Comparison of ENCODE assay signal across 21 cellular contexts in genomic region chr9:22171691-22172090, GRCh38.
DNase-seq lines count a peak whose midpoint lies in the region; ATAC-seq, FAIRE-seq and TF ChIP-seq lines count a peak whose summit lies in the region.
"Had no signal": no experiment of that assay in that cellular context is flagged by ENCODE, and none has a peak within 500 bp of the region (broad histone marks: within the 10 kb centered on the region; RNA-seq: fewer than 3 reads in every experiment).

No MANE protein-coding gene starts in this region.

- TF ChIP-seq POLR2A in A549 (IDR thresholded peaks at IDR 0.05; ENCODE audit: low read length): no peak
- TF ChIP-seq POLR2A in transverse colon (IDR thresholded peaks at IDR 0.05): no peak

- DNase-seq in A549 (ENCODE audit: low read depth in 1 of 2, low spot score in 1 of 2) (no peak), RWPE2 (ENCODE audit: low spot score) (no peak), naive B cell (no peak), occipital lobe (lab: John Stamatoyannopoulos, UW) (no peak), transverse colon (no peak), MG63 (no peak)
- DNase-seq: 8988T, AML-193, DMS79, KG1, NCI-H1105, NCI-H146, NCI-H2081, NCI-H2171, NCI-H345, NCI-H524, NCI-H774, T-cell had no signal

- TF ChIP-seq CTCF in A549 (IDR thresholded peaks at IDR 0.05) (no peak), RWPE2 (IDR thresholded peaks at IDR 0.05; ENCODE audit: poor library complexity, severe bottlenecking) (no peak), transverse colon (IDR thresholded peaks at IDR 0.05) (no peak)

- POLR2A ChIA-PET in A549 (lab: Yijun Ruan, JAX): no interaction called here

- H3K9me3 ChIP-seq in A549 (peaks cover 40% of the 10 kb centered on the region), HUES6 (ENCODE audit: control insufficient read depth, insufficient read depth, low read depth, low read length) (peaks cover 6% of the 10 kb centered on the region; the same call in 1 of the 2 replicates), RWPE2 (ENCODE audit: severe bottlenecking) (no peaks in the 10 kb centered on the region), transverse colon (no peaks in the 10 kb centered on the region), MG63 (no peaks in the 10 kb centered on the region)

- H3K36me3 Mint-ChIP-seq in naive B cell: no peaks in the 10 kb centered on the region
- H3K36me3 Mint-ChIP-seq: T-cell had no signal

- intact Hi-C loops in transverse colon (cut with DNase I; ENCODE audit: low total_unique reads): no loop called here

- no peak overlapping the region for H3K4me2 ChIP-seq in A549

- no peaks in the 10 kb centered on the region for H3K27me3 Mint-ChIP-seq in naive B cell
- H3K27me3 Mint-ChIP-seq: T-cell had no signal

- in situ Hi-C loops in transverse colon (cut with MboI; ENCODE audit: low pct_ligation_motif_present in 1 of 4, low pct_unique_long_range_greater_than_20kb in 1 of 4, low sequenced_read_pairs in 3 of 4): no loop called here

- no peak for TF ChIP-seq RAD21 in A549 (conservative IDR thresholded peaks at IDR 0.05 in 1 of 2, IDR thresholded peaks at IDR 0.05 in 1 of 2)

- peak overlapping the region in 5 of 8 donors; percentile 35 to 81 (median 69) for H3K4me3 Mint-ChIP-seq in naive B cell
- H3K4me3 Mint-ChIP-seq: T-cell had no signal

- CTCF ChIA-PET in A549 (lab: Yijun Ruan, JAX): interaction anchor here (1.3 kb wide), 1 partner anchor 359 kb away, joined by 7 read pairs; no protein-coding TSS in a partner anchor

- ATAC-seq in A549 (no peak), RWPE2 (ENCODE audit: low read depth) (no peak), naive B cell (ENCODE audit: low read depth in 2 of 2) (no peak)
- ATAC-seq: SK-N-SH treated with all-trans-retinoic acid at 6 μM for 48 hours, T-cell had no signal

- H3K36me3 ChIP-seq in HUES6 (ENCODE audit: control insufficient read depth, insufficient read depth, low read length) (no peaks in the 10 kb centered on the region), RWPE2 (ENCODE audit: low read depth) (no peaks in the 10 kb centered on the region), transverse colon (no peaks in the 10 kb centered on the region), MG63 (no peaks in the 10 kb centered on the region)

- no peak for TF ChIP-seq EP300 in A549 (IDR thresholded peaks at IDR 0.05)
- TF ChIP-seq EP300 in transverse colon (IDR thresholded peaks at IDR 0.05; ENCODE audit: low read depth): no peak

- peak overlapping the region; percentile 61 for H3K9ac ChIP-seq in HUES6 (ENCODE audit: low read length)

- WGBS in A549 (ENCODE audit: missing lambda C conversion rate): 95% methylated on average over 3 of the region's 3 CpGs
- WGBS in transverse colon (ENCODE audit: low coverage in 1 of 2), 2 donors: 34 to 76% methylated on average over 3 of the region's 3 CpGs

- H3K4me3 ChIP-seq in A549 (no peak overlapping the region), HUES6 (ENCODE audit: low read depth, low read length) (no peak overlapping the region), RWPE2 (ENCODE audit: severe bottlenecking) (no peak overlapping the region), transverse colon (no peak overlapping the region), MG63 (no peak overlapping the region)

- H3K9me3 Mint-ChIP-seq in naive B cell: peaks cover 0 to 7% (median 0%) of the 10 kb centered on the region in 7 donors
- H3K9me3 Mint-ChIP-seq: T-cell had no signal

- no peak for FAIRE-seq in A549 (lab: Jason Lieb, UNC)

- H3K4me1 Mint-ChIP-seq in naive B cell: peaks cover 28 to 72% (median 40%) of the 10 kb centered on the region in 3 donors

- H3K27me3 ChIP-seq in HUES6 (ENCODE audit: control insufficient read depth, insufficient read depth, low read length) (no peaks in the 10 kb centered on the region), RWPE2 (ENCODE audit: insufficient read depth, poor library complexity, severe bottlenecking) (no peaks in the 10 kb centered on the region), transverse colon (no peaks in the 10 kb centered on the region), MG63 (no peaks in the 10 kb centered on the region)

- peak overlapping the region; percentile 56 to 94 (median 88) for H3K27ac Mint-ChIP-seq in naive B cell
- H3K27ac Mint-ChIP-seq: T-cell had no signal

- H3K4me1 ChIP-seq in A549 (peaks cover 37% of the 10 kb centered on the region), HUES6 (ENCODE audit: control insufficient read depth, insufficient read depth, low read length) (no peaks in the 10 kb centered on the region), RWPE2 (ENCODE audit: insufficient read depth, poor library complexity, severe bottlenecking) (peaks cover 38% of the 10 kb centered on the region), transverse colon (peaks cover 0 to 9% (median 0%) of the 10 kb centered on the region in 4 donors)

- peak overlapping the region; percentile 82 to 87 for H3K27ac ChIP-seq in A549
- no peak overlapping the region for H3K27ac ChIP-seq in HUES6 (ENCODE audit: low read depth, low read length)
- peak overlapping the region; percentile 89 for H3K27ac ChIP-seq in RWPE2 (ENCODE audit: poor library complexity, severe bottlenecking)
- H3K27ac ChIP-seq in transverse colon: no peak overlapping the region
- H3K27ac ChIP-seq: RWPE1 had no signal

TF ChIP-seq in A549, 52 proteins besides CTCF, POLR2A, EP300 and RAD21:
- TF ChIP-seq HDAC2 (IDR thresholded peaks at IDR 0.05) (no peak), PBX3 (IDR thresholded peaks at IDR 0.05) (no peak), ZSCAN20 (CRISPR knock-in tag; IDR thresholded peaks at IDR 0.05) (no peak), RFX5 (IDR thresholded peaks at IDR 0.05) (no peak), USF2 (IDR thresholded peaks at IDR 0.05) (no peak), ELK1 (IDR thresholded peaks at IDR 0.05; ENCODE audit: low read depth, low read length) (no peak), EHMT2 (IDR thresholded peaks at IDR 0.05; ENCODE audit: low read depth) (no peak), SREBF2 (IDR thresholded peaks at IDR 0.05) (no peak), ATOH8 (CRISPR knock-in tag; IDR thresholded peaks at IDR 0.05; ENCODE audit: low read depth) (no peak), TFCP2L1 (CRISPR knock-in tag; IDR thresholded peaks at IDR 0.05) (no peak), MAX (IDR thresholded peaks at IDR 0.05) (no peak)
TF ChIP-seq in A549: peak in this region for 0.

Comparison
In these comparisons a context has a peak if more than half of its experiments do, and no peak if none do; other contexts are left out.
1. H3K27ac ChIP-seq: peak in A549 (2 of 2) and RWPE2 (single experiment); none in HUES6 (single experiment) and transverse colon (0 of 4).